ENCODE assay signal across 8 cellular contexts in the genomic region with DNA sequence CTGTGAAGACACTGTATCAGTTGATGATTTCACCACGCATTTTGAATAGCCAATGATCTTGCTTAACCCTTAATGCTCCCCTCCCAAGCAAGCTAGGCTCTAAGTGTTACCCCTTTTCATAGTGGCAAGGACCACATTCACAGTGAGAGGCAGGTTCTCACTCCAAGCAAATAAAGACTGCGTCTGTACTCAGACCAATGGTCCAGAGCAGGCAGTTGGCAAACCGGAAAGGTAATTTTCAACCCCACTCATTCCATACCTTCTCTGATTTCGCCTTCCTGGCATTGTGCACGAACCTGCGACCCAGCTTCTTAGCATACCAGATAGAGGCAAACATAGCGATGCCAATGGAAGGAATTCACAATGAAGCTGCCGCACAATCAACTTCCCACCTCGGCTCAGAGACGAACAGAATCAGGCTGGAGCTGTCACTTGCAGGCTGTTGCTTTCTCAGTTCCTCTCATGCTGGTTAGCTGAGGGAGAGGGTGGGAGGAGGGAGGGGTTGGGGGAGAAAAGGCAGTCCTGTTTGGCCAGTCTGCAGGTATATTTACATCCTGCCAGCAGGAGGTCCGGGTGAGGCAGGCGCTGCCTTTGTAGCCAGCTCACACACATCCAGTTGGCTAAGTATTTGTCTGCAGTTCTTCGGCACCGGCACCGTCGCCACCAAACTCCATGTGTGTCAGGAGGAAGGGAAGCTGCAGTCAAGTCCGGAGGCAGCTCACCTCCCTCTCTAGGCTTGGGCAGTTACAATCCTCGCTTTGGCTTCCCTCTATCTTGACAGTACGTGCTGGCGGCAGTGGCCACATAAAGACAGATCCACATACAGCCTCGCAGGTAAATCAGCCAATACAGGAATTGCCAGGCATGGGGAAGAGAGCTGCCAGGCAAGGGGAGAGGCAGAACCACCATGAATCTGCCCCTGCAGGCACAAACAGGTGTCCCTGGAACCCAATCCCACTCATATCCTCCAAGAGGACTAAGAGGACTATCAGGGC.
DNase-seq lines count a peak whose midpoint lies in the region; ATAC-seq, FAIRE-seq and TF ChIP-seq lines count a peak whose summit lies in the region.

No MANE protein-coding gene starts in this region.

- H3K27me3 ChIP-seq in HepG2 (ENCODE audit: control insufficient read depth in 1 of 2, insufficient read depth in 2 of 2, low read length in 2 of 2): no peaks in the 10 kb centered on the region

- no peak overlapping the region; the same call in 1 of the 2 replicates for H3K4me2 ChIP-seq in HepG2 (ENCODE audit: low read depth, low read length)

- CTCF ChIA-PET in HepG2 (lab: Yijun Ruan, JAX; ENCODE audit: low intra/inter-chr PET ratio, low total read pairs): no interaction called here

- no peaks in the 10 kb centered on the region for H4K20me1 ChIP-seq in HepG2 (ENCODE audit: insufficient read depth, low read length)

- no peaks in the 10 kb centered on the region for H3K9me3 Mint-ChIP-seq in activated CD4-positive, alpha-beta T cell treated with anti-CD3 and anti-CD28 coated beads, Interleukin-2, amount 10 ng/mL, durations not matched to agents 24 days and 14 days

- TF ChIP-seq CTCF in GM20000 (IDR thresholded peaks at IDR 0.05; ENCODE audit: extremely low read depth, missing control alignments) (no peak), HepG2 (CRISPR knock-in tag; IDR thresholded peaks at IDR 0.05) (no peak)

- H3K4me1 Mint-ChIP-seq in activated CD4-positive, alpha-beta T cell treated with anti-CD3 and anti-CD28 coated beads, Interleukin-2, amount 10 ng/mL, durations not matched to agents 24 days and 14 days: no peaks in the 10 kb centered on the region

- H3K27ac ChIP-seq in HepG2 (ENCODE audit: extremely low read length, insufficient read depth, low read length): no peak overlapping the region

- H3K79me2 ChIP-seq in HepG2 (ENCODE audit: insufficient read depth, low read length): no peaks in the 10 kb centered on the region

- TF ChIP-seq EP300 in HepG2 (IDR thresholded peaks at IDR 0.05; ENCODE audit: low read depth in 2 of 2, low read length in 2 of 2) (no peak), HepG2 (CRISPR knock-in tag; IDR thresholded peaks at IDR 0.05; ENCODE audit: borderline replicate concordance) (no peak)

- H3K4me3 ChIP-seq in HepG2 (replicated peaks in 1 of 3; ENCODE audit: insufficient read depth in 1 of 3, low read depth in 2 of 3, low read length in 3 of 3): no peak overlapping the region

- POLR2A ChIA-PET in HepG2 (lab: Yijun Ruan, JAX): no interaction called here

- H3K27me3 Mint-ChIP-seq in activated CD4-positive, alpha-beta T cell treated with anti-CD3 and anti-CD28 coated beads, Interleukin-2, amount 10 ng/mL, durations not matched to agents 24 days and 14 days: peaks cover 3% of the 10 kb centered on the region

- H3K4me3 Mint-ChIP-seq in activated CD4-positive, alpha-beta T cell treated with anti-CD3 and anti-CD28 coated beads, Interleukin-2, amount 10 ng/mL, durations not matched to agents 24 days and 14 days: no peak overlapping the region

- intact Hi-C loops in HepG2 (cut with micrococcal nuclease; ENCODE audit: unreplicated experiment): no loop called here
- intact Hi-C loops in activated CD4-positive, alpha-beta T cell treated with anti-CD3 and anti-CD28 coated beads, Interleukin-2, amount 10 ng/mL, durations not matched to agents 24 days and 14 days (cut with micrococcal nuclease): no loop called here

- no peak overlapping the region for H3K27ac Mint-ChIP-seq in activated CD4-positive, alpha-beta T cell treated with anti-CD3 and anti-CD28 coated beads, Interleukin-2, amount 10 ng/mL, durations not matched to agents 24 days and 14 days

- H3K9ac ChIP-seq in HepG2 (ENCODE audit: insufficient read depth, low read depth, low read length): no peak overlapping the region

- no peak for TF ChIP-seq POLR2A in HepG2 (IDR thresholded peaks at IDR 0.05; ENCODE audit: insufficient read depth in 1 of 2, low read depth in 2 of 2, low read length in 2 of 2)

- BruUV-seq in HepG2 (replicated peaks; lab: Mats Ljungman, UMichigan): no TSS peak

- FAIRE-seq in HepG2 (lab: Jason Lieb, UNC): no peak

- no peaks in the 10 kb centered on the region for H3K36me3 ChIP-seq in HepG2 (replicated peaks in 1 of 2; ENCODE audit: control insufficient read depth in 1 of 2, insufficient read depth in 2 of 2, low read length in 2 of 2)

- no peaks in the 10 kb centered on the region for H3K36me3 Mint-ChIP-seq in activated CD4-positive, alpha-beta T cell treated with anti-CD3 and anti-CD28 coated beads, Interleukin-2, amount 10 ng/mL, durations not matched to agents 24 days and 14 days (ENCODE audit: low read depth)

- peak; percentile 53 for DNase-seq in DMS153 treated with DMSO at 0.1 percent for 48 hours (lab: John Stamatoyannopoulos, UW; ENCODE audit: unreplicated experiment)
- DNase-seq in GM20000 (ENCODE audit: low spot score): peak; percentile 16
- DNase-seq in anterior cingulate cortex (lab: John Stamatoyannopoulos, UW): peak in 48 of 58 donors; percentile 3 to 67 (median 24)
- peak; percentile 14 for DNase-seq in HepG2 (ENCODE audit: low spot score)
- no peak for DNase-seq in NCI-H1694 treated with DMSO at 0.1 percent for 48 hours (lab: John Stamatoyannopoulos, UW)
- no peak for DNase-seq in GF-D8 (lab: John Stamatoyannopoulos, UW)
- no peak for DNase-seq in activated CD4-positive, alpha-beta T cell treated with anti-CD3 and anti-CD28 coated beads, Interleukin-2, amount 10 ng/mL, durations not matched to agents 24 days and 14 days

- no peaks in the 10 kb centered on the region for H3K4me1 ChIP-seq in HepG2 (ENCODE audit: insufficient read depth, low read length)

- no peaks in the 10 kb centered on the region for H3K9me3 ChIP-seq in HepG2 (ENCODE audit: low read length)

- WGBS in HepG2 (ENCODE audit: low lambda C conversion rate): 6% methylated on average over 10 of the region's 21 CpGs

- H2AFZ ChIP-seq in HepG2 (ENCODE audit: low read length): no peak overlapping the region

- ATAC-seq in HG03520 (IDR thresholded peaks at IDR 0.05; ENCODE audit: unreplicated experiment) (peak; percentile 92), HepG2 (peak; percentile 88)

- TF ChIP-seq RAD21 in HepG2 (CRISPR knock-in tag; IDR thresholded peaks at IDR 0.05): no peak

- in situ Hi-C loops in HepG2 (cut with HindIII; ENCODE audit: extremely low pct_ligation_motif_present, low pct_unique_long_range_greater_than_20kb): no loop called here

TF ChIP-seq in HepG2, 621 proteins besides CTCF, POLR2A, EP300 and RAD21 (continues in another document):
- TF ChIP-seq, protein P1, sequence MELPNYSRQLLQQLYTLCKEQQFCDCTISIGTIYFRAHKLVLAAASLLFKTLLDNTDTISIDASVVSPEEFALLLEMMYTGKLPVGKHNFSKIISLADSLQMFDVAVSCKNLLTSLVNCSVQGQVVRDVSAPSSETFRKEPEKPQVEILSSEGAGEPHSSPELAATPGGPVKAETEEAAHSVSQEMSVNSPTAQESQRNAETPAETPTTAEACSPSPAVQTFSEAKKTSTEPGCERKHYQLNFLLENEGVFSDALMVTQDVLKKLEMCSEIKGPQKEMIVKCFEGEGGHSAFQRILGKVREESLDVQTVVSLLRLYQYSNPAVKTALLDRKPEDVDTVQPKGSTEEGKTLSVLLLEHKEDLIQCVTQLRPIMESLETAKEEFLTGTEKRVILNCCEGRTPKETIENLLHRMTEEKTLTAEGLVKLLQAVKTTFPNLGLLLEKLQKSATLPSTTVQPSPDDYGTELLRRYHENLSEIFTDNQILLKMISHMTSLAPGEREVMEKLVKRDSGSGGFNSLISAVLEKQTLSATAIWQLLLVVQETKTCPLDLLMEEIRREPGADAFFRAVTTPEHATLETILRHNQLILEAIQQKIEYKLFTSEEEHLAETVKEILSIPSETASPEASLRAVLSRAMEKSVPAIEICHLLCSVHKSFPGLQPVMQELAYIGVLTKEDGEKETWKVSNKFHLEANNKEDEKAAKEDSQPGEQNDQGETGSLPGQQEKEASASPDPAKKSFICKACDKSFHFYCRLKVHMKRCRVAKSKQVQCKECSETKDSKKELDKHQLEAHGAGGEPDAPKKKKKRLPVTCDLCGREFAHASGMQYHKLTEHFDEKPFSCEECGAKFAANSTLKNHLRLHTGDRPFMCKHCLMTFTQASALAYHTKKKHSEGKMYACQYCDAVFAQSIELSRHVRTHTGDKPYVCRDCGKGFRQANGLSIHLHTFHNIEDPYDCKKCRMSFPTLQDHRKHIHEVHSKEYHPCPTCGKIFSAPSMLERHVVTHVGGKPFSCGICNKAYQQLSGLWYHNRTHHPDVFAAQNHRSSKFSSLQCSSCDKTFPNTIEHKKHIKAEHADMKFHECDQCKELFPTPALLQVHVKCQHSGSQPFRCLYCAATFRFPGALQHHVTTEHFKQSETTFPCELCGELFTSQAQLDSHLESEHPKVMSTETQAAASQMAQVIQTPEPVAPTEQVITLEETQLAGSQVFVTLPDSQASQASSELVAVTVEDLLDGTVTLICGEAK (IDR thresholded peaks at IDR 0.05): no peak
- TF ChIP-seq, protein P1 (CRISPR knock-in tag; IDR thresholded peaks at IDR 0.05): no peak

Comparison
In these comparisons a context has a peak if more than half of its experiments do, and no peak if none do; other contexts are left out.
1. DNase-seq: peak in DMS153 treated with DMSO at 0.1 percent for 48 hours (single experiment), GM20000 (single experiment), anterior cingulate cortex (48 of 58) and HepG2 (single experiment); none in NCI-H1694 treated with DMSO at 0.1 percent for 48 hours (single experiment), GF-D8 (single experiment) and activated CD4-positive, alpha-beta T cell treated with anti-CD3 and anti-CD28 coated beads, Interleukin-2, amount 10 ng/mL, durations not matched to agents 24 days and 14 days (single experiment).